ENCODE assay signal across 10 cellular contexts in genomic region chr18:46899274-46899948, GRCh38.
DNase-seq lines count a peak whose midpoint lies in the region; ATAC-seq lines count a peak whose summit lies in the region.
"Had no signal": no experiment of that assay in that cellular context is flagged by ENCODE, and none has a peak within 500 bp of the region (broad histone marks: within the 10 kb centered on the region; RNA-seq: fewer than 3 reads in every experiment).

No MANE protein-coding gene starts in this region.

- DNase-seq in iPS-NIHi11 (ENCODE audit: low spot score) (peak; percentile 72), NCI-H510A (lab: John Stamatoyannopoulos, UW) (no peak), NCI-H774 (lab: John Stamatoyannopoulos, UW) (no peak)
- no peak for DNase-seq in activated effector memory CD4-positive, alpha-beta T cell treated with anti-CD3 and anti-CD28 coated beads, Interleukin-2, amount 50 U/mL, for 16 hours
- no peak for DNase-seq in activated CD4-positive, alpha-beta T cell treated with anti-CD3 and anti-CD28 coated beads for 48 hours
- DNase-seq: activated CD4-positive, CD25-positive, alpha-beta regulatory T cell treated with anti-CD3 and anti-CD28 coated beads, Interleukin-2, amount 50 U/mL, for 72 hours; amygdala had no signal

- peak; percentile 94 for ATAC-seq in GM18868 (IDR thresholded peaks at IDR 0.05; ENCODE audit: unreplicated experiment)
- ATAC-seq in GM21825 (IDR thresholded peaks at IDR 0.05; ENCODE audit: unreplicated experiment) = peak; percentile 83
- ATAC-seq in HG03520 (IDR thresholded peaks at IDR 0.05; ENCODE audit: unreplicated experiment) = peak; percentile 85
